Comparison of ENCODE assay signal across 1 cellular context in genomic region chr10:60979667-60980104, GRCh38.
TF ChIP-seq lines count a peak whose summit lies in the region.

No MANE protein-coding gene starts in this region.

TF ChIP-seq in K562, 482 proteins besides CTCF, POLR2A, EP300 and RAD21 (continued from another document and continues in another):
- TF ChIP-seq AFF4 (CRISPR knock-in tag; IDR thresholded peaks at IDR 0.05) = no peak
- TF ChIP-seq ARID1B (IDR thresholded peaks at IDR 0.05) = peak; percentile 42; the same call in 1 of the 2 replicates
- peak; percentile 87 for TF ChIP-seq ETV1 (tag; conservative IDR thresholded peaks at IDR 0.05; ENCODE audit: low read depth)
- peak; percentile 51 for TF ChIP-seq ZBTB40 (IDR thresholded peaks at IDR 0.05)
- no peak for TF ChIP-seq ZBTB40 (CRISPR knock-in tag; IDR thresholded peaks at IDR 0.05)
- 0 out of 2 replicates have a peak, but pooled peaks have one; percentile 32 for TF ChIP-seq DPF2 (IDR thresholded peaks at IDR 0.05)
- TF ChIP-seq ELF1 (tag; IDR thresholded peaks at IDR 0.05) = peak; percentile 36
- TF ChIP-seq PHF8 (IDR thresholded peaks at IDR 0.05; ENCODE audit: borderline replicate concordance, low read length) = no peak
- TF ChIP-seq SMAD4 (CRISPR knock-in tag; conservative IDR thresholded peaks at IDR 0.05) = peak; percentile 72; the same call in 1 of the 2 replicates
- peak; percentile 25 for TF ChIP-seq MEIS2 (IDR thresholded peaks at IDR 0.05; ENCODE audit: partially characterized antibody)
- no peak for TF ChIP-seq ZNF699 (CRISPR knock-in tag; IDR thresholded peaks at IDR 0.05; ENCODE audit: insufficient replicate concordance)
- TF ChIP-seq MBD1 (CRISPR knock-in tag; IDR thresholded peaks at IDR 0.05) = no peak
- peak; percentile 78; the same call in 1 of the 2 replicates for TF ChIP-seq CHAMP1 (IDR thresholded peaks at IDR 0.05)
- no peak for TF ChIP-seq RCOR1 (IDR thresholded peaks at IDR 0.05; ENCODE audit: borderline replicate concordance in 1 of 2, low read depth in 2 of 2, low read length in 2 of 2)
- 0 out of 2 replicates have a peak, but pooled peaks have one; percentile 13 for TF ChIP-seq SMAD3 (CRISPR knock-in tag; conservative IDR thresholded peaks at IDR 0.05)
- no peak for TF ChIP-seq RFX5 (IDR thresholded peaks at IDR 0.05; ENCODE audit: low read depth, low read length)
- peak in 1 of 2 experiments; percentile 32; a peak in 1 of 3 replicates for TF ChIP-seq CBX3 (IDR thresholded peaks at IDR 0.05; ENCODE audit: borderline replicate concordance in 1 of 2, low read length in 2 of 2)
- TF ChIP-seq ATF6 (CRISPR knock-in tag; IDR thresholded peaks at IDR 0.05) = no peak
- TF ChIP-seq SPI1 (IDR thresholded peaks at IDR 0.05; ENCODE audit: borderline replicate concordance, low read depth, low read length) = peak; percentile 37; the same call in 1 of the 2 replicates
- TF ChIP-seq RBM14 (IDR thresholded peaks at IDR 0.05; ENCODE audit: borderline replicate concordance, insufficient read depth, low read depth, low read length) = no peak
- no peak for TF ChIP-seq PBX2 (CRISPR knock-in tag; IDR thresholded peaks at IDR 0.05; ENCODE audit: low read depth)
- 0 out of 2 replicates have a peak, but pooled peaks have one; percentile 26 for TF ChIP-seq PBX2 (tag; conservative IDR thresholded peaks at IDR 0.05; ENCODE audit: low read depth)
- TF ChIP-seq MEF2A (IDR thresholded peaks at IDR 0.05; ENCODE audit: control insufficient read depth, low read depth, low read length) = 0 out of 2 replicates have a peak, but pooled peaks have one; percentile 18
- TF ChIP-seq GMEB1 (CRISPR knock-in tag; IDR thresholded peaks at IDR 0.05) = no peak
- no peak for TF ChIP-seq RUNX1 (IDR thresholded peaks at IDR 0.05; ENCODE audit: low read depth)
- 0 out of 2 replicates have a peak, but pooled peaks have one; percentile 31 for TF ChIP-seq THRB (CRISPR knock-in tag; conservative IDR thresholded peaks at IDR 0.05)
- TF ChIP-seq ZNF282 (CRISPR knock-in tag; IDR thresholded peaks at IDR 0.05) = no peak
